28 cellular contexts compared by ENCODE assay signal in genomic region chr14:100592461-100592871, GRCh38. TPM values are rescaled to one million over a fixed set of nuclear protein-coding genes. Genes with fewer than 3 reads are reported as not detected.
DNase-seq lines count a peak whose midpoint lies in the region; ATAC-seq, FAIRE-seq and TF ChIP-seq lines count a peak whose summit lies in the region.
"Had no signal": no experiment of that assay in that cellular context is flagged by ENCODE, and none has a peak within 500 bp of the region (broad histone marks: within the 10 kb centered on the region; RNA-seq: fewer than 3 reads in every experiment).

No MANE protein-coding gene starts in this region.

- H3K4me3 Mint-ChIP-seq in natural killer cell treated with Interleukin-12 subunit alpha and Interleukin-12 subunit beta and Interleukin-15 and Interleukin-18, amount 100 ng/mL, for 72 hours, result no peak overlapping the region
- H3K4me3 Mint-ChIP-seq in natural killer cell (no peak overlapping the region), activated B cell treated with CpG ODN at 0.5 μM for 24 hours (no peak overlapping the region), Calu3 (ENCODE audit: low read depth, unreplicated experiment) (no peak overlapping the region)
- H3K4me3 Mint-ChIP-seq: naive thymus-derived CD4-positive, alpha-beta T cell; stimulated activated naive B cell treated with anti-CD40 and anti-IgM and Interleukin-4, amounts not matched to agents 10 μg/mL and 1 μg/mL and 100 μg/mL, for 72 hours had no signal

- H3K4me3 ChIP-seq in lower lobe of right lung (no peak overlapping the region), aorta (ENCODE audit: low read length in 2 of 2) (no peak overlapping the region)
- H3K4me3 ChIP-seq: BLaER1 treated with 17β-estradiol and CSF1 and Interleukin-3, amounts not matched to agents 10 nM and 100 nM; gastroesophageal sphincter; SJSA1 had no signal

- no peaks in the 10 kb centered on the region for H3K9me3 Mint-ChIP-seq in natural killer cell treated with Interleukin-12 subunit alpha and Interleukin-12 subunit beta and Interleukin-15 and Interleukin-18, amount 100 ng/mL, for 72 hours
- no peaks in the 10 kb centered on the region for H3K9me3 Mint-ChIP-seq in natural killer cell
- H3K9me3 Mint-ChIP-seq in activated B cell treated with CpG ODN at 0.5 μM for 24 hours, result no peaks in the 10 kb centered on the region
- H3K9me3 Mint-ChIP-seq in Calu3 (ENCODE audit: low read depth, unreplicated experiment), result no peaks in the 10 kb centered on the region
- H3K9me3 Mint-ChIP-seq: activated T-helper 2 cell treated with anti-CD3 and anti-CD28 coated beads, Interferon-gamma antibody, Interleukin-2, Interleukin-4, amounts not matched to agents 10 μg/mL and 5 μg/mL and 100 μg/mL, durations not matched to agents 14 hours and 24 hours and 36 hours; naive thymus-derived CD4-positive, alpha-beta T cell; stimulated activated naive B cell treated with anti-CD40 and anti-IgM and Interleukin-4, amounts not matched to agents 10 μg/mL and 1 μg/mL and 100 μg/mL, for 72 hours had no signal

- no peaks in the 10 kb centered on the region for H3K36me3 Mint-ChIP-seq in natural killer cell treated with Interleukin-12 subunit alpha and Interleukin-12 subunit beta and Interleukin-15 and Interleukin-18, amount 100 ng/mL, for 72 hours
- H3K36me3 Mint-ChIP-seq in natural killer cell, result no peaks in the 10 kb centered on the region
- H3K36me3 Mint-ChIP-seq in activated B cell treated with CpG ODN at 0.5 μM for 24 hours (ENCODE audit: low read depth), result no peaks in the 10 kb centered on the region
- H3K36me3 Mint-ChIP-seq in Calu3 (ENCODE audit: insufficient read depth, unreplicated experiment), result no peaks in the 10 kb centered on the region
- H3K36me3 Mint-ChIP-seq: naive thymus-derived CD4-positive, alpha-beta T cell; stimulated activated naive B cell treated with anti-CD40 and anti-IgM and Interleukin-4, amounts not matched to agents 10 μg/mL and 1 μg/mL and 100 μg/mL, for 72 hours had no signal

- TF ChIP-seq CTCF in natural killer cell (IDR thresholded peaks at IDR 0.05), result no peak
- no peak for TF ChIP-seq CTCF in activated B cell treated with CpG ODN at 0.5 μM for 24 hours (IDR thresholded peaks at IDR 0.05)
- no peak for TF ChIP-seq CTCF in lower lobe of right lung (IDR thresholded peaks at IDR 0.05)
- TF ChIP-seq CTCF in Calu3 (IDR thresholded peaks at IDR 0.05; ENCODE audit: unreplicated experiment), result no peak

- H3K9me3 ChIP-seq in lower lobe of right lung (no peaks in the 10 kb centered on the region), aorta (ENCODE audit: control insufficient read depth, low read length) (no peaks in the 10 kb centered on the region)
- H3K9me3 ChIP-seq: BLaER1 treated with 17β-estradiol and CSF1 and Interleukin-3, amounts not matched to agents 10 nM and 100 nM; gastroesophageal sphincter; SJSA1 had no signal

- POLR2A ChIA-PET in activated B cell treated with CpG ODN at 0.5 μM for 24 hours (lab: Charles Lee), result no interaction called here

- intact Hi-C loops in natural killer cell (cut with micrococcal nuclease) (no loop called here), activated B cell treated with CpG ODN at 0.5 μM for 24 hours (cut with micrococcal nuclease) (no loop called here), lower lobe of right lung (cut with DNase I) (no loop called here), aorta (cut with DNase I) (no loop called here), Calu3 (cut with micrococcal nuclease; ENCODE audit: unreplicated experiment) (no loop called here)

- H3K4me1 ChIP-seq in lower lobe of right lung (no peaks in the 10 kb centered on the region), aorta (ENCODE audit: control insufficient read depth in 1 of 2, insufficient read depth in 2 of 2, low read length in 2 of 2) (no peaks in the 10 kb centered on the region)
- H3K4me1 ChIP-seq: gastroesophageal sphincter, SJSA1 had no signal

- FAIRE-seq in frontal cortex (lab: Jason Lieb, UNC), result no peak
- FAIRE-seq: GM18507, HTR-8/SVneo had no signal

- peaks cover 39% of the 10 kb centered on the region for H3K27me3 ChIP-seq in lower lobe of right lung (ENCODE audit: low read depth)
- H3K27me3 ChIP-seq in aorta (ENCODE audit: control insufficient read depth in 1 of 2, insufficient read depth in 2 of 2, low read length in 1 of 2), result no peaks in the 10 kb centered on the region

- H3K27me3 Mint-ChIP-seq in natural killer cell treated with Interleukin-12 subunit alpha and Interleukin-12 subunit beta and Interleukin-15 and Interleukin-18, amount 100 ng/mL, for 72 hours, result peaks cover 28 to 35% of the 10 kb centered on the region in 2 donors
- H3K27me3 Mint-ChIP-seq in natural killer cell (ENCODE audit: low read depth in 2 of 2) (peaks cover 29 to 39% of the 10 kb centered on the region in 2 donors), activated B cell treated with CpG ODN at 0.5 μM for 24 hours (peaks cover 21% of the 10 kb centered on the region), Calu3 (ENCODE audit: unreplicated experiment) (peaks cover 88% of the 10 kb centered on the region)

- H3K4me1 Mint-ChIP-seq in natural killer cell treated with Interleukin-12 subunit alpha and Interleukin-12 subunit beta and Interleukin-15 and Interleukin-18, amount 100 ng/mL, for 72 hours (ENCODE audit: low read depth in 2 of 2), result no peaks in the 10 kb centered on the region
- H3K4me1 Mint-ChIP-seq in natural killer cell, result no peaks in the 10 kb centered on the region
- H3K4me1 Mint-ChIP-seq in activated B cell treated with CpG ODN at 0.5 μM for 24 hours, result no peaks in the 10 kb centered on the region
- no peaks in the 10 kb centered on the region for H3K4me1 Mint-ChIP-seq in Calu3 (ENCODE audit: low read depth, unreplicated experiment)

- ATAC-seq in natural killer cell treated with Interleukin-12 subunit alpha and Interleukin-12 subunit beta and Interleukin-15 and Interleukin-18, amount 100 ng/mL, for 72 hours, result peak in 1 of 2 donors; percentile 32
- no peak for ATAC-seq in natural killer cell
- ATAC-seq in activated B cell treated with CpG ODN at 0.5 μM for 24 hours (ENCODE audit: low read depth), result no peak
- no peak for ATAC-seq in lower lobe of right lung
- no peak for ATAC-seq in aorta (ENCODE audit: low FRiP score)
- ATAC-seq: naive thymus-derived CD4-positive, alpha-beta T cell; stimulated activated naive B cell treated with anti-CD40 and anti-IgM and Interleukin-4, amounts not matched to agents 10 μg/mL and 1 μg/mL and 100 μg/mL, for 72 hours had no signal

- CTCF ChIA-PET in activated B cell treated with CpG ODN at 0.5 μM for 24 hours (lab: Charles Lee), result no interaction called here
- CTCF ChIA-PET in Calu3 (lab: Charles Lee), result no interaction called here

- peak; percentile 29 for DNase-seq in natural killer cell treated with Interleukin-12 subunit alpha and Interleukin-12 subunit beta and Interleukin-15 and Interleukin-18, amount 100 ng/mL, for 72 hours (ENCODE audit: low spot score)
- DNase-seq in natural killer cell, result no peak
- peak; percentile 10 for DNase-seq in activated B cell treated with CpG ODN at 0.5 μM for 24 hours
- DNase-seq in lower lobe of right lung, result peak; percentile 34
- DNase-seq in aorta, result peak; percentile 29 to 69
- no peak for DNase-seq in frontal cortex (ENCODE audit: low spot score in 2 of 2)
- DNase-seq in medulla oblongata (ENCODE audit: extremely low spot score), result no peak
- DNase-seq in Calu3, result no peak
- DNase-seq: activated CD4-positive, alpha-beta T cell treated with anti-CD3 and anti-CD28 coated beads, Interleukin-2, amount 50 U/mL, for 48 hours; activated CD4-positive, CD25-positive, alpha-beta regulatory T cell; activated CD8-positive, alpha-beta memory T cell treated with anti-CD3 and anti-CD28 coated beads, Interleukin-2, amount 50 U/mL, for 48 hours; central memory CD4-positive, alpha-beta T cell; dermis blood vessel endothelial cell; HCEC 1CT; hippocampal formation; midbrain; naive thymus-derived CD4-positive, alpha-beta T cell; NCI-H1417; NCI-H2107; stimulated activated CD4-positive, alpha-beta T cell treated with anti-CD3 and anti-CD28 coated beads, Interleukin-4, amount 100 ng/mL, for 4 hours; stimulated activated naive B cell treated with anti-CD40 and anti-IgM and Interleukin-4, amounts not matched to agents 10 μg/mL and 1 μg/mL and 100 μg/mL, for 72 hours had no signal

- H3K36me3 ChIP-seq in lower lobe of right lung (no peaks in the 10 kb centered on the region), aorta (ENCODE audit: control insufficient read depth in 1 of 2, insufficient read depth in 2 of 2, low read length in 1 of 2) (no peaks in the 10 kb centered on the region)
- H3K36me3 ChIP-seq: BLaER1 treated with 17β-estradiol and CSF1 and Interleukin-3, amounts not matched to agents 10 nM and 100 nM; gastroesophageal sphincter; SJSA1 had no signal

- no peak overlapping the region for H3K27ac Mint-ChIP-seq in natural killer cell treated with Interleukin-12 subunit alpha and Interleukin-12 subunit beta and Interleukin-15 and Interleukin-18, amount 100 ng/mL, for 72 hours
- no peak overlapping the region for H3K27ac Mint-ChIP-seq in natural killer cell
- H3K27ac Mint-ChIP-seq in activated B cell treated with CpG ODN at 0.5 μM for 24 hours, result no peak overlapping the region
- no peak overlapping the region for H3K27ac Mint-ChIP-seq in Calu3 (ENCODE audit: unreplicated experiment)
- H3K27ac Mint-ChIP-seq: activated T-helper 2 cell treated with anti-CD3 and anti-CD28 coated beads, Interferon-gamma antibody, Interleukin-2, Interleukin-4, amounts not matched to agents 10 μg/mL and 5 μg/mL and 100 μg/mL, durations not matched to agents 14 hours and 24 hours and 36 hours; naive thymus-derived CD4-positive, alpha-beta T cell; stimulated activated naive B cell treated with anti-CD40 and anti-IgM and Interleukin-4, amounts not matched to agents 10 μg/mL and 1 μg/mL and 100 μg/mL, for 72 hours had no signal

- no peak overlapping the region for H3K27ac ChIP-seq in lower lobe of right lung
- H3K27ac ChIP-seq in aorta (ENCODE audit: low read depth in 1 of 2, low read length in 2 of 2), result no peak overlapping the region
- H3K27ac ChIP-seq: BLaER1 treated with 17β-estradiol and CSF1 and Interleukin-3, amounts not matched to agents 10 nM and 100 nM; gastroesophageal sphincter; KMS-11; SJSA1 had no signal

- BruUV-seq in Calu3 (replicated peaks; lab: Mats Ljungman, UMichigan), result no TSS peak

- 72 to 76% methylated on average over 10 of the region's 10 CpGs for WGBS in aorta, 2 donors

RNA-seq across cellular contexts. Expression of gene BEGAIN, which starts 5.2 kb away (rescaled TPM):
- total RNA-seq in natural killer cell treated with Interleukin-12 subunit alpha and Interleukin-12 subunit beta and Interleukin-15 and Interleukin-18, amount 100 ng/mL, for 72 hours, result not detected
- 1 to 10 TPM in 1 of 3 donors, under 1 TPM in 1, not detected in 1; 0.11 to 1.3 TPM for total RNA-seq in natural killer cell
- total RNA-seq in activated B cell treated with CpG ODN at 0.5 μM for 24 hours, result not detected in 2 replicates
- total RNA-seq in lower lobe of right lung, result 1.3 TPM
- 1 to 10 TPM; 1.6 to 2.6 TPM for total RNA-seq in aorta
- under 1 TPM; 0.28 to 0.38 TPM for polyA plus RNA-seq in aorta
- total RNA-seq in frontal cortex, result 8.6 TPM
- total RNA-seq in Calu3 (2022), result 0.26 and 0.37 TPM in 2 replicates
- total RNA-seq: SJSA1 had no signal

Comparison
In these comparisons a context has a peak if more than half of its experiments do, and no peak if none do; other contexts are left out.
1. DNase-seq: peak in natural killer cell treated with Interleukin-12 subunit alpha and Interleukin-12 subunit beta and Interleukin-15 and Interleukin-18, amount 100 ng/mL, for 72 hours (single experiment), activated B cell treated with CpG ODN at 0.5 μM for 24 hours (single experiment), lower lobe of right lung (single experiment) and aorta (2 of 2); none in natural killer cell (single experiment), frontal cortex (0 of 2), medulla oblongata (single experiment) and Calu3 (single experiment).